Comparison of ENCODE assay signal across 15 cellular contexts in genomic region chr21:27532081-27532480, GRCh38.
DNase-seq lines count a peak whose midpoint lies in the region; ATAC-seq and TF ChIP-seq lines count a peak whose summit lies in the region.
"Had no signal": no experiment of that assay in that cellular context is flagged by ENCODE, and none has a peak within 500 bp of the region (broad histone marks: within the 10 kb centered on the region; RNA-seq: fewer than 3 reads in every experiment).

No MANE protein-coding gene starts in this region.

- CTCF ChIA-PET in CD8-positive, alpha-beta memory T cell (lab: Charles Lee): no interaction called here

- no peak overlapping the region for H3K4me3 ChIP-seq in mucosa of descending colon
- no peak overlapping the region for H3K4me3 ChIP-seq in CD8-positive, alpha-beta memory T cell (ENCODE audit: low read length)
- H3K4me3 ChIP-seq: psoas muscle had no signal

- TF ChIP-seq CTCF in chondrocyte (IDR thresholded peaks at IDR 0.05) (no peak), mucosa of descending colon (IDR thresholded peaks at IDR 0.05) (no peak)

- no peaks in the 10 kb centered on the region for H3K27me3 ChIP-seq in CD8-positive, alpha-beta memory T cell (ENCODE audit: insufficient read depth, low read length, poor library complexity, severe bottlenecking)
- H3K27me3 ChIP-seq: BE2C had no signal

- peaks cover 1% of the 10 kb centered on the region for H3K36me3 Mint-ChIP-seq in chondrocyte (ENCODE audit: low read depth)
- H3K36me3 Mint-ChIP-seq in CD8-positive, alpha-beta memory T cell: no peaks in the 10 kb centered on the region

- no peak overlapping the region for H3K4me3 Mint-ChIP-seq in chondrocyte (ENCODE audit: unreplicated experiment)
- no peak overlapping the region for H3K4me3 Mint-ChIP-seq in CD8-positive, alpha-beta memory T cell
- H3K4me3 Mint-ChIP-seq: activated CD8-positive, alpha-beta T cell treated with anti-CD3 and anti-CD28 coated beads, Interleukin-2, amount 10 ng/mL, durations not matched to agents 7 days and 5 days had no signal

- H3K9me3 ChIP-seq in mucosa of descending colon: no peaks in the 10 kb centered on the region
- H3K9me3 ChIP-seq in CD8-positive, alpha-beta memory T cell (ENCODE audit: low read length): no peaks in the 10 kb centered on the region
- H3K9me3 ChIP-seq: BE2C, psoas muscle had no signal

- no peak overlapping the region for H3K27ac ChIP-seq in CD8-positive, alpha-beta memory T cell (ENCODE audit: low read depth, low read length)
- H3K27ac ChIP-seq: psoas muscle had no signal

- peaks cover 7% of the 10 kb centered on the region for H3K4me1 ChIP-seq in mucosa of descending colon (ENCODE audit: low read depth)
- no peaks in the 10 kb centered on the region for H3K4me1 ChIP-seq in CD8-positive, alpha-beta memory T cell (ENCODE audit: insufficient read depth, low read length)
- H3K4me1 ChIP-seq: psoas muscle had no signal

- peaks cover 18% of the 10 kb centered on the region for H3K4me1 Mint-ChIP-seq in chondrocyte (ENCODE audit: low read depth)
- H3K4me1 Mint-ChIP-seq in CD8-positive, alpha-beta memory T cell: no peaks in the 10 kb centered on the region

- H3K27ac Mint-ChIP-seq in chondrocyte (ENCODE audit: unreplicated experiment): peak overlapping the region; percentile 74
- no peak overlapping the region for H3K27ac Mint-ChIP-seq in CD8-positive, alpha-beta memory T cell
- H3K27ac Mint-ChIP-seq: activated CD8-positive, alpha-beta T cell treated with anti-CD3 and anti-CD28 coated beads, Interleukin-2, amount 10 ng/mL, durations not matched to agents 7 days and 5 days had no signal

- H3K36me3 ChIP-seq in mucosa of descending colon (ENCODE audit: low read depth): no peaks in the 10 kb centered on the region
- H3K36me3 ChIP-seq in CD8-positive, alpha-beta memory T cell (ENCODE audit: insufficient read depth, low read length): no peaks in the 10 kb centered on the region
- H3K36me3 ChIP-seq: BE2C had no signal

- POLR2A ChIA-PET in CD8-positive, alpha-beta memory T cell (lab: Charles Lee): no interaction called here

- no peaks in the 10 kb centered on the region for H3K27me3 Mint-ChIP-seq in chondrocyte (ENCODE audit: low read depth)
- no peaks in the 10 kb centered on the region for H3K27me3 Mint-ChIP-seq in CD8-positive, alpha-beta memory T cell

- DNase-seq in EL (peak; percentile 74), NCI-H2171 (lab: John Stamatoyannopoulos, UW) (peak; percentile 8), chondrocyte (ENCODE audit: low spot score) (no peak), mucosa of descending colon (peak in 1 of 3 donors; percentile 64), NCI-H1436 treated with DMSO at 0.1 percent for 48 hours (lab: John Stamatoyannopoulos, UW) (no peak)
- no peak for DNase-seq in CD8-positive, alpha-beta memory T cell
- DNase-seq: activated CD8-positive, alpha-beta T cell treated with anti-CD3 and anti-CD28 coated beads, Interleukin-2, amount 10 ng/mL, durations not matched to agents 7 days and 5 days; BE2C; kidney glomerular epithelial cell; NCI-H1436; NCI-H82; psoas muscle; SIG-M5 had no signal

- peak; percentile 89 for ATAC-seq in mucosa of descending colon
- no peak for ATAC-seq in HG02884 (IDR thresholded peaks at IDR 0.05; ENCODE audit: unreplicated experiment)
- no peak for ATAC-seq in HG02840 (IDR thresholded peaks at IDR 0.05; ENCODE audit: low FRiP score, unreplicated experiment)
- ATAC-seq: activated CD8-positive, alpha-beta T cell treated with anti-CD3 and anti-CD28 coated beads, Interleukin-2, amount 10 ng/mL, durations not matched to agents 7 days and 5 days; psoas muscle had no signal

- intact Hi-C loops in mucosa of descending colon (cut with DNase I, micrococcal nuclease): no loop called here

- H3K9me3 Mint-ChIP-seq in chondrocyte (ENCODE audit: low read depth): peaks cover 2% of the 10 kb centered on the region
- peaks cover 0 to 16% (median 2%) of the 10 kb centered on the region in 5 donors for H3K9me3 Mint-ChIP-seq in CD8-positive, alpha-beta memory T cell

Comparison
In these comparisons a context has a peak if more than half of its experiments do, and no peak if none do; other contexts are left out.
1. DNase-seq: peak in EL (single experiment) and NCI-H2171 (single experiment); none in chondrocyte (single experiment), NCI-H1436 treated with DMSO at 0.1 percent for 48 hours (single experiment) and CD8-positive, alpha-beta memory T cell (0 of 5).